ENCODE assay signal across 8 cellular contexts in the genomic region with DNA sequence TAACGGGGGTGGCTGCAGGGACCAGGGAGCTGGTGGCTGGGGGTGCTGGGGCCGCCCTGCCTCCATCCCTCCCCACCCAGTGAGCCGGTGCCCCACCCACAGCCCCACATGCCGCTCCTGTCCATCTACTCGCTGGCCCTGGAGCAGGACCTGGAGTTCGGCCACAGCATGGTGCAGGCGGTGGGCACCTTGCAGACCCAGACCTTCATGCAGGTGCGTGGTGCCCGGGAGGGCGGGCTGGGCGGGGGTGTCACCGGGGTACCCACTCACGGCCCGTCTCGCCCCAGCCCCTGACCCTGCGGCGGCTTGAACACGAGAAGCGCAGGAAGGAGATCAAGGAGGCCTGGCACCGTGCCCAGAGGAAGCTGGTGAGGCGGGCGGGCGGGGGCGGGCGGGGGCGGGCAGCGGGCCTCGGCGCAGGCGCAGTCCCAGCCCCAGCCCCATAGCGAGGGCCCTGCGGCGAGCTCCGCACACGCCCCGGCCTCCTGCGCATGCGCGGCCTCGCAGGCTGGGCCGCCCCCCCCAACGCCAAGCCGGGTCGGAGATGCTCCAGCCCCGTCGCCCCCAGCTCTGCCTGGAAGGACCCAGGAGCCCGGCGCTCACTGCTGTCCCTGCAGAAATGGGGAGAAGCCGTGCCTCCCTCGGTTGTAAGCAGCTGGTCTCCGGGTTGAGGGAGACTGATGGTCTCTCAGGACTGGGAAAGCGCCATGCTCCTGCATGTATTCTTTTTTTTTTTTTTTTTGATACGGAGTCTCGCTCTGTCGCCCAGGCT. TPM values are rescaled to one million over a fixed set of nuclear protein-coding genes. Genes with fewer than 3 reads are reported as not detected.
DNase-seq lines count a peak whose midpoint lies in the region; ATAC-seq and TF ChIP-seq lines count a peak whose summit lies in the region.

No MANE protein-coding gene starts in this region.

- H3K27ac Mint-ChIP-seq in activated T-helper 1 cell treated with anti-CD3 and anti-CD28 coated beads, Interleukin-12 subunit alpha, Interleukin-12 subunit beta, Interleukin-2, Interleukin-4 antibody, amounts not matched to agents 30 ng/mL and 10 ng/mL and 1 ng/mL, durations not matched to agents 14 hours and 24 hours and 36 hours: peak overlapping the region; percentile 90

- TF ChIP-seq POLR2A in GM18526 (IDR thresholded peaks at IDR 0.05; ENCODE audit: extremely low read depth, insufficient read length) (peak; percentile 47), vagina (IDR thresholded peaks at IDR 0.05) (no peak)

- 71% methylated on average over 55 of the region's 55 CpGs for WGBS in right cardiac atrium

- H3K4me3 ChIP-seq in MM.1S (ENCODE audit: low read length) (no peak overlapping the region), RWPE2 (ENCODE audit: severe bottlenecking) (peak overlapping the region; percentile 24), right cardiac atrium (ENCODE audit: low read length) (no peak overlapping the region), vagina (no peak overlapping the region)

- no peaks in the 10 kb centered on the region for H3K27me3 Mint-ChIP-seq in activated T-helper 1 cell treated with anti-CD3 and anti-CD28 coated beads, Interleukin-12 subunit alpha, Interleukin-12 subunit beta, Interleukin-2, Interleukin-4 antibody, amounts not matched to agents 30 ng/mL and 10 ng/mL and 1 ng/mL, durations not matched to agents 14 hours and 24 hours and 36 hours (ENCODE audit: insufficient read depth)

- no peak overlapping the region for H3K9ac ChIP-seq in MM.1S (ENCODE audit: low read length)

- TF ChIP-seq CTCF in MM.1S (IDR thresholded peaks at IDR 0.05; ENCODE audit: low read length): no peak
- no peak for TF ChIP-seq CTCF in RWPE2 (IDR thresholded peaks at IDR 0.05; ENCODE audit: poor library complexity, severe bottlenecking)
- TF ChIP-seq CTCF in vagina (IDR thresholded peaks at IDR 0.05): no peak

- H3K36me3 Mint-ChIP-seq in activated T-helper 1 cell treated with anti-CD3 and anti-CD28 coated beads, Interleukin-12 subunit alpha, Interleukin-12 subunit beta, Interleukin-2, Interleukin-4 antibody, amounts not matched to agents 30 ng/mL and 10 ng/mL and 1 ng/mL, durations not matched to agents 14 hours and 24 hours and 36 hours (ENCODE audit: low read depth): peaks cover 32% of the 10 kb centered on the region

- H3K27ac ChIP-seq in MM.1S (ENCODE audit: low read length) (no peak overlapping the region), RWPE2 (ENCODE audit: poor library complexity, severe bottlenecking) (peak overlapping the region; percentile 31), right cardiac atrium (ENCODE audit: low read length) (no peak overlapping the region), vagina (no peak overlapping the region)

- peaks cover 35% of the 10 kb centered on the region for H3F3A ChIP-seq in MM.1S (ENCODE audit: insufficient read depth, low read length)

- intact Hi-C loops in activated T-helper 1 cell treated with anti-CD3 and anti-CD28 coated beads, Interleukin-12 subunit alpha, Interleukin-12 subunit beta, Interleukin-2, Interleukin-4 antibody, amounts not matched to agents 30 ng/mL and 10 ng/mL and 1 ng/mL, durations not matched to agents 14 hours and 24 hours and 36 hours (cut with micrococcal nuclease): loop anchor here (5.0 kb wide), 1 partner anchor 58 kb away; no protein-coding TSS in a partner anchor
- intact Hi-C loops in right cardiac atrium (cut with DNase I): no loop called here
- intact Hi-C loops in vagina (cut with DNase I): no loop called here

- H3K36me3 ChIP-seq in MM.1S (replicated peaks; ENCODE audit: insufficient read depth, low read length) (peaks cover 10% of the 10 kb centered on the region), RWPE2 (ENCODE audit: low read depth) (no peaks in the 10 kb centered on the region), vagina (peaks cover 0 to 3% of the 10 kb centered on the region in 2 donors)

- peak overlapping the region; percentile 79 for H3K4me3 Mint-ChIP-seq in activated T-helper 1 cell treated with anti-CD3 and anti-CD28 coated beads, Interleukin-12 subunit alpha, Interleukin-12 subunit beta, Interleukin-2, Interleukin-4 antibody, amounts not matched to agents 30 ng/mL and 10 ng/mL and 1 ng/mL, durations not matched to agents 14 hours and 24 hours and 36 hours

- H3K27me3 ChIP-seq in MM.1S (replicated peaks; ENCODE audit: insufficient read depth, low read length) (no peaks in the 10 kb centered on the region), RWPE2 (ENCODE audit: insufficient read depth, poor library complexity, severe bottlenecking) (peaks cover 6% of the 10 kb centered on the region), right cardiac atrium (ENCODE audit: control insufficient read depth, insufficient read depth) (no peaks in the 10 kb centered on the region), vagina (no peaks in the 10 kb centered on the region)

- H3K4me1 Mint-ChIP-seq in activated T-helper 1 cell treated with anti-CD3 and anti-CD28 coated beads, Interleukin-12 subunit alpha, Interleukin-12 subunit beta, Interleukin-2, Interleukin-4 antibody, amounts not matched to agents 30 ng/mL and 10 ng/mL and 1 ng/mL, durations not matched to agents 14 hours and 24 hours and 36 hours (ENCODE audit: low read depth): peaks cover 35% of the 10 kb centered on the region

- peak overlapping the region; percentile 26; the same call in 1 of the 2 replicates for H3K4me2 ChIP-seq in MM.1S (ENCODE audit: low read depth, low read length)

- H3K9me3 ChIP-seq in MM.1S (replicated peaks; ENCODE audit: insufficient read depth, low read length): no peaks in the 10 kb centered on the region
- H3K9me3 ChIP-seq in RWPE2 (ENCODE audit: severe bottlenecking): no peaks in the 10 kb centered on the region
- no peaks in the 10 kb centered on the region for H3K9me3 ChIP-seq in right cardiac atrium (ENCODE audit: control insufficient read depth, low read length)
- H3K9me3 ChIP-seq in vagina: no peaks in the 10 kb centered on the region

- peaks cover 80% of the 10 kb centered on the region for H3K79me2 ChIP-seq in MM.1S (ENCODE audit: low read length)

- H3K9me2 ChIP-seq in MM.1S (replicated peaks; ENCODE audit: insufficient read depth, low read length): no peaks in the 10 kb centered on the region

- H4K20me1 ChIP-seq in MM.1S (ENCODE audit: insufficient read depth, low read length): 0 out of 2 replicates have a peak, but pooled peaks cover 5% of the 10 kb centered on the region

- ATAC-seq in RWPE2 (ENCODE audit: low read depth) (peak; percentile 45), right cardiac atrium (peak; percentile 39 to 46), GM21526 (IDR thresholded peaks at IDR 0.05; ENCODE audit: low FRiP score, unreplicated experiment) (no peak)

- peak; percentile 74 for DNase-seq in MM.1S
- peak; percentile 88 for DNase-seq in RWPE2 (ENCODE audit: low spot score)
- DNase-seq in activated T-helper 1 cell treated with anti-CD3 and anti-CD28 coated beads, Interleukin-12 subunit alpha, Interleukin-12 subunit beta, Interleukin-2, Interleukin-4 antibody, amounts not matched to agents 30 ng/mL and 10 ng/mL and 1 ng/mL, durations not matched to agents 14 hours and 24 hours and 36 hours (ENCODE audit: low spot score): peak; percentile 69
- peak; percentile 78 to 94 (median 93) for DNase-seq in right cardiac atrium
- peak; percentile 68 for DNase-seq in stimulated activated CD8-positive, alpha-beta memory T cell treated with anti-CD3 and anti-CD28 coated beads, Interleukin-15, amount 100 ng/mL, for 24 hours (ENCODE audit: low read depth)
- DNase-seq in vagina (ENCODE audit: extremely low spot score in 2 of 2): no peak

- H3K4me1 ChIP-seq in MM.1S (ENCODE audit: low read length) (peaks cover 21% of the 10 kb centered on the region), RWPE2 (ENCODE audit: insufficient read depth, poor library complexity, severe bottlenecking) (no peaks in the 10 kb centered on the region), right cardiac atrium (ENCODE audit: control insufficient read depth, insufficient read depth, low read length) (no peaks in the 10 kb centered on the region), vagina (peaks cover 30% of the 10 kb centered on the region)

- H3K9me3 Mint-ChIP-seq in activated T-helper 1 cell treated with anti-CD3 and anti-CD28 coated beads, Interleukin-12 subunit alpha, Interleukin-12 subunit beta, Interleukin-2, Interleukin-4 antibody, amounts not matched to agents 30 ng/mL and 10 ng/mL and 1 ng/mL, durations not matched to agents 14 hours and 24 hours and 36 hours: no peaks in the 10 kb centered on the region

- no peak overlapping the region for H2AFZ ChIP-seq in MM.1S (ENCODE audit: low read length)

RNA-seq across cellular contexts. Expression of a gene that starts 7.7 kb away (rescaled TPM):
- 201 and 202 TPM in 2 replicates for total RNA-seq in activated T-helper 1 cell treated with anti-CD3 and anti-CD28 coated beads, Interleukin-12 subunit alpha, Interleukin-12 subunit beta, Interleukin-2, Interleukin-4 antibody, amounts not matched to agents 30 ng/mL and 10 ng/mL and 1 ng/mL, durations not matched to agents 14 hours and 24 hours and 36 hours
- total RNA-seq in right cardiac atrium (10 to 100 TPM in 1 of 4 donors, 1 to 10 TPM in 3; 7.7 to 10.4 (median 9.2) TPM), vagina (36.8 TPM)
- 5.9 TPM for polyA plus RNA-seq in right cardiac atrium

RNA-seq across cellular contexts. Expression of a gene that starts 20.5 kb away (rescaled TPM):
- total RNA-seq in activated T-helper 1 cell treated with anti-CD3 and anti-CD28 coated beads, Interleukin-12 subunit alpha, Interleukin-12 subunit beta, Interleukin-2, Interleukin-4 antibody, amounts not matched to agents 30 ng/mL and 10 ng/mL and 1 ng/mL, durations not matched to agents 14 hours and 24 hours and 36 hours: 265 and 282 TPM in 2 replicates
- total RNA-seq in right cardiac atrium: 100 to 1,000 TPM; 110 to 145 (median 131) TPM
- 179 TPM for polyA plus RNA-seq in right cardiac atrium
- total RNA-seq in vagina: 83.7 TPM

RNA-seq across cellular contexts. Expression of a gene that starts 29.1 kb away (rescaled TPM):
- total RNA-seq in activated T-helper 1 cell treated with anti-CD3 and anti-CD28 coated beads, Interleukin-12 subunit alpha, Interleukin-12 subunit beta, Interleukin-2, Interleukin-4 antibody, amounts not matched to agents 30 ng/mL and 10 ng/mL and 1 ng/mL, durations not matched to agents 14 hours and 24 hours and 36 hours: 236 and 241 TPM in 2 replicates
- 100 to 1,000 TPM; 300 to 374 (median 359) TPM for total RNA-seq in right cardiac atrium
- polyA plus RNA-seq in right cardiac atrium: 713 TPM
- total RNA-seq in vagina: 524 TPM

RNA-seq across cellular contexts. Expression of a gene that starts 34.8 kb away (rescaled TPM):
- total RNA-seq in activated T-helper 1 cell treated with anti-CD3 and anti-CD28 coated beads, Interleukin-12 subunit alpha, Interleukin-12 subunit beta, Interleukin-2, Interleukin-4 antibody, amounts not matched to agents 30 ng/mL and 10 ng/mL and 1 ng/mL, durations not matched to agents 14 hours and 24 hours and 36 hours: 15.8 and 18.3 TPM in 2 replicates
- 10 to 100 TPM in 1 of 4 donors, 1 to 10 TPM in 3; 7.3 to 10.4 (median 8.7) TPM for total RNA-seq in right cardiac atrium
- 9.1 TPM for polyA plus RNA-seq in right cardiac atrium
- total RNA-seq in vagina: 29.5 TPM

RNA-seq across cellular contexts. Expression of a gene that starts 48.3 kb away (rescaled TPM):
- 112 and 114 TPM in 2 replicates for total RNA-seq in activated T-helper 1 cell treated with anti-CD3 and anti-CD28 coated beads, Interleukin-12 subunit alpha, Interleukin-12 subunit beta, Interleukin-2, Interleukin-4 antibody, amounts not matched to agents 30 ng/mL and 10 ng/mL and 1 ng/mL, durations not matched to agents 14 hours and 24 hours and 36 hours
- total RNA-seq in right cardiac atrium (10 to 100 TPM; 57.4 to 75.9 (median 63.8) TPM), vagina (76.1 TPM)
- 52.1 TPM for polyA plus RNA-seq in right cardiac atrium

Comparison
In these comparisons a context has a peak if more than half of its experiments do, and no peak if none do; other contexts are left out.
1. DNase-seq: peak in MM.1S (single experiment), RWPE2 (single experiment), activated T-helper 1 cell treated with anti-CD3 and anti-CD28 coated beads, Interleukin-12 subunit alpha, Interleukin-12 subunit beta, Interleukin-2, Interleukin-4 antibody, amounts not matched to agents 30 ng/mL and 10 ng/mL and 1 ng/mL, durations not matched to agents 14 hours and 24 hours and 36 hours (single experiment), right cardiac atrium (3 of 3) and stimulated activated CD8-positive, alpha-beta memory T cell treated with anti-CD3 and anti-CD28 coated beads, Interleukin-15, amount 100 ng/mL, for 24 hours (single experiment); none in vagina (0 of 2).